1 cellular context compared by ENCODE assay signal in genomic region chrX:55717521-55718497, GRCh38.
TF ChIP-seq lines count a peak whose summit lies in the region.

RRAGB (plus strand) TSS chrX:55717749; CDS start chrX:55718328, 579 bp downstream.

TF ChIP-seq in GM12878, 131 proteins besides CTCF, POLR2A, EP300 and RAD21 (continued from another document and continues in another):
- TF ChIP-seq REST (IDR thresholded peaks at IDR 0.05; ENCODE audit: low read depth, low read length) (no peak), ZNF622 (IDR thresholded peaks at IDR 0.05) (no peak), SP1 (IDR thresholded peaks at IDR 0.05; ENCODE audit: low read depth, low read length) (peak; percentile 35), ASH2L (IDR thresholded peaks at IDR 0.05; ENCODE audit: borderline replicate concordance, low read depth) (no peak), CBX3 (IDR thresholded peaks at IDR 0.05; ENCODE audit: borderline replicate concordance, low read depth) (no peak), SMAD5 (IDR thresholded peaks at IDR 0.05; ENCODE audit: low read depth) (no peak), ELK1 (IDR thresholded peaks at IDR 0.05; ENCODE audit: low read depth, low read length) (no peak), ESRRA (IDR thresholded peaks at IDR 0.05; ENCODE audit: low read length) (no peak), CBFB (IDR thresholded peaks at IDR 0.05; ENCODE audit: low read depth) (0 out of 2 replicates have a peak, but pooled peaks have one; percentile 29), BMI1 (IDR thresholded peaks at IDR 0.05; ENCODE audit: borderline replicate concordance) (no peak), SMC3 (IDR thresholded peaks at IDR 0.05; ENCODE audit: borderline replicate concordance, low read length) (peak; percentile 29; the same call in 1 of the 2 replicates), WRNIP1 (IDR thresholded peaks at IDR 0.05; ENCODE audit: borderline replicate concordance, low read depth, low read length) (no peak), NBN (IDR thresholded peaks at IDR 0.05) (0 out of 2 replicates have a peak, but pooled peaks have one; percentile 58), TAF1 (IDR thresholded peaks at IDR 0.05; ENCODE audit: borderline replicate concordance, low read depth, low read length) (no peak), PKNOX1 (IDR thresholded peaks at IDR 0.05) (peak; percentile 90), E4F1 (IDR thresholded peaks at IDR 0.05; ENCODE audit: borderline replicate concordance, partially characterized antibody) (no peak), KAT2A (conservative IDR thresholded peaks at IDR 0.05; ENCODE audit: control insufficient read depth, low read depth, low read length) (no peak), MEF2B (IDR thresholded peaks at IDR 0.05; ENCODE audit: partially characterized antibody, poor library complexity, severe bottlenecking) (peak; percentile 72)
- TF ChIP-seq, protein P1, sequence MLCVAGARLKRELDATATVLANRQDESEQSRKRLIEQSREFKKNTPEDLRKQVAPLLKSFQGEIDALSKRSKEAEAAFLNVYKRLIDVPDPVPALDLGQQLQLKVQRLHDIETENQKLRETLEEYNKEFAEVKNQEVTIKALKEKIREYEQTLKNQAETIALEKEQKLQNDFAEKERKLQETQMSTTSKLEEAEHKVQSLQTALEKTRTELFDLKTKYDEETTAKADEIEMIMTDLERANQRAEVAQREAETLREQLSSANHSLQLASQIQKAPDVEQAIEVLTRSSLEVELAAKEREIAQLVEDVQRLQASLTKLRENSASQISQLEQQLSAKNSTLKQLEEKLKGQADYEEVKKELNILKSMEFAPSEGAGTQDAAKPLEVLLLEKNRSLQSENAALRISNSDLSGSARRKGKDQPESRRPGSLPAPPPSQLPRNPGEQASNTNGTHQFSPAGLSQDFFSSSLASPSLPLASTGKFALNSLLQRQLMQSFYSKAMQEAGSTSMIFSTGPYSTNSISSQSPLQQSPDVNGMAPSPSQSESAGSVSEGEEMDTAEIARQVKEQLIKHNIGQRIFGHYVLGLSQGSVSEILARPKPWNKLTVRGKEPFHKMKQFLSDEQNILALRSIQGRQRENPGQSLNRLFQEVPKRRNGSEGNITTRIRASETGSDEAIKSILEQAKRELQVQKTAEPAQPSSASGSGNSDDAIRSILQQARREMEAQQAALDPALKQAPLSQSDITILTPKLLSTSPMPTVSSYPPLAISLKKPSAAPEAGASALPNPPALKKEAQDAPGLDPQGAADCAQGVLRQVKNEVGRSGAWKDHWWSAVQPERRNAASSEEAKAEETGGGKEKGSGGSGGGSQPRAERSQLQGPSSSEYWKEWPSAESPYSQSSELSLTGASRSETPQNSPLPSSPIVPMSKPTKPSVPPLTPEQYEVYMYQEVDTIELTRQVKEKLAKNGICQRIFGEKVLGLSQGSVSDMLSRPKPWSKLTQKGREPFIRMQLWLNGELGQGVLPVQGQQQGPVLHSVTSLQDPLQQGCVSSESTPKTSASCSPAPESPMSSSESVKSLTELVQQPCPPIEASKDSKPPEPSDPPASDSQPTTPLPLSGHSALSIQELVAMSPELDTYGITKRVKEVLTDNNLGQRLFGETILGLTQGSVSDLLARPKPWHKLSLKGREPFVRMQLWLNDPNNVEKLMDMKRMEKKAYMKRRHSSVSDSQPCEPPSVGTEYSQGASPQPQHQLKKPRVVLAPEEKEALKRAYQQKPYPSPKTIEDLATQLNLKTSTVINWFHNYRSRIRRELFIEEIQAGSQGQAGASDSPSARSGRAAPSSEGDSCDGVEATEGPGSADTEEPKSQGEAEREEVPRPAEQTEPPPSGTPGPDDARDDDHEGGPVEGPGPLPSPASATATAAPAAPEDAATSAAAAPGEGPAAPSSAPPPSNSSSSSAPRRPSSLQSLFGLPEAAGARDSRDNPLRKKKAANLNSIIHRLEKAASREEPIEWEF (IDR thresholded peaks at IDR 0.05; ENCODE audit: insufficient replicate concordance, low read depth, low read length), result no peak
- TF ChIP-seq, protein P2, sequence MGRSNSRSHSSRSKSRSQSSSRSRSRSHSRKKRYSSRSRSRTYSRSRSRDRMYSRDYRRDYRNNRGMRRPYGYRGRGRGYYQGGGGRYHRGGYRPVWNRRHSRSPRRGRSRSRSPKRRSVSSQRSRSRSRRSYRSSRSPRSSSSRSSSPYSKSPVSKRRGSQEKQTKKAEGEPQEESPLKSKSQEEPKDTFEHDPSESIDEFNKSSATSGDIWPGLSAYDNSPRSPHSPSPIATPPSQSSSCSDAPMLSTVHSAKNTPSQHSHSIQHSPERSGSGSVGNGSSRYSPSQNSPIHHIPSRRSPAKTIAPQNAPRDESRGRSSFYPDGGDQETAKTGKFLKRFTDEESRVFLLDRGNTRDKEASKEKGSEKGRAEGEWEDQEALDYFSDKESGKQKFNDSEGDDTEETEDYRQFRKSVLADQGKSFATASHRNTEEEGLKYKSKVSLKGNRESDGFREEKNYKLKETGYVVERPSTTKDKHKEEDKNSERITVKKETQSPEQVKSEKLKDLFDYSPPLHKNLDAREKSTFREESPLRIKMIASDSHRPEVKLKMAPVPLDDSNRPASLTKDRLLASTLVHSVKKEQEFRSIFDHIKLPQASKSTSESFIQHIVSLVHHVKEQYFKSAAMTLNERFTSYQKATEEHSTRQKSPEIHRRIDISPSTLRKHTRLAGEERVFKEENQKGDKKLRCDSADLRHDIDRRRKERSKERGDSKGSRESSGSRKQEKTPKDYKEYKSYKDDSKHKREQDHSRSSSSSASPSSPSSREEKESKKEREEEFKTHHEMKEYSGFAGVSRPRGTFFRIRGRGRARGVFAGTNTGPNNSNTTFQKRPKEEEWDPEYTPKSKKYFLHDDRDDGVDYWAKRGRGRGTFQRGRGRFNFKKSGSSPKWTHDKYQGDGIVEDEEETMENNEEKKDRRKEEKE (IDR thresholded peaks at IDR 0.05), result no peak
- TF ChIP-seq, protein P3, sequence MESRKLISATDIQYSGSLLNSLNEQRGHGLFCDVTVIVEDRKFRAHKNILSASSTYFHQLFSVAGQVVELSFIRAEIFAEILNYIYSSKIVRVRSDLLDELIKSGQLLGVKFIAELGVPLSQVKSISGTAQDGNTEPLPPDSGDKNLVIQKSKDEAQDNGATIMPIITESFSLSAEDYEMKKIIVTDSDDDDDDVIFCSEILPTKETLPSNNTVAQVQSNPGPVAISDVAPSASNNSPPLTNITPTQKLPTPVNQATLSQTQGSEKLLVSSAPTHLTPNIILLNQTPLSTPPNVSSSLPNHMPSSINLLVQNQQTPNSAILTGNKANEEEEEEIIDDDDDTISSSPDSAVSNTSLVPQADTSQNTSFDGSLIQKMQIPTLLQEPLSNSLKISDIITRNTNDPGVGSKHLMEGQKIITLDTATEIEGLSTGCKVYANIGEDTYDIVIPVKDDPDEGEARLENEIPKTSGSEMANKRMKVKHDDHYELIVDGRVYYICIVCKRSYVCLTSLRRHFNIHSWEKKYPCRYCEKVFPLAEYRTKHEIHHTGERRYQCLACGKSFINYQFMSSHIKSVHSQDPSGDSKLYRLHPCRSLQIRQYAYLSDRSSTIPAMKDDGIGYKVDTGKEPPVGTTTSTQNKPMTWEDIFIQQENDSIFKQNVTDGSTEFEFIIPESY (IDR thresholded peaks at IDR 0.05), result no peak
- TF ChIP-seq, protein P4, sequence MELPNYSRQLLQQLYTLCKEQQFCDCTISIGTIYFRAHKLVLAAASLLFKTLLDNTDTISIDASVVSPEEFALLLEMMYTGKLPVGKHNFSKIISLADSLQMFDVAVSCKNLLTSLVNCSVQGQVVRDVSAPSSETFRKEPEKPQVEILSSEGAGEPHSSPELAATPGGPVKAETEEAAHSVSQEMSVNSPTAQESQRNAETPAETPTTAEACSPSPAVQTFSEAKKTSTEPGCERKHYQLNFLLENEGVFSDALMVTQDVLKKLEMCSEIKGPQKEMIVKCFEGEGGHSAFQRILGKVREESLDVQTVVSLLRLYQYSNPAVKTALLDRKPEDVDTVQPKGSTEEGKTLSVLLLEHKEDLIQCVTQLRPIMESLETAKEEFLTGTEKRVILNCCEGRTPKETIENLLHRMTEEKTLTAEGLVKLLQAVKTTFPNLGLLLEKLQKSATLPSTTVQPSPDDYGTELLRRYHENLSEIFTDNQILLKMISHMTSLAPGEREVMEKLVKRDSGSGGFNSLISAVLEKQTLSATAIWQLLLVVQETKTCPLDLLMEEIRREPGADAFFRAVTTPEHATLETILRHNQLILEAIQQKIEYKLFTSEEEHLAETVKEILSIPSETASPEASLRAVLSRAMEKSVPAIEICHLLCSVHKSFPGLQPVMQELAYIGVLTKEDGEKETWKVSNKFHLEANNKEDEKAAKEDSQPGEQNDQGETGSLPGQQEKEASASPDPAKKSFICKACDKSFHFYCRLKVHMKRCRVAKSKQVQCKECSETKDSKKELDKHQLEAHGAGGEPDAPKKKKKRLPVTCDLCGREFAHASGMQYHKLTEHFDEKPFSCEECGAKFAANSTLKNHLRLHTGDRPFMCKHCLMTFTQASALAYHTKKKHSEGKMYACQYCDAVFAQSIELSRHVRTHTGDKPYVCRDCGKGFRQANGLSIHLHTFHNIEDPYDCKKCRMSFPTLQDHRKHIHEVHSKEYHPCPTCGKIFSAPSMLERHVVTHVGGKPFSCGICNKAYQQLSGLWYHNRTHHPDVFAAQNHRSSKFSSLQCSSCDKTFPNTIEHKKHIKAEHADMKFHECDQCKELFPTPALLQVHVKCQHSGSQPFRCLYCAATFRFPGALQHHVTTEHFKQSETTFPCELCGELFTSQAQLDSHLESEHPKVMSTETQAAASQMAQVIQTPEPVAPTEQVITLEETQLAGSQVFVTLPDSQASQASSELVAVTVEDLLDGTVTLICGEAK (IDR thresholded peaks at IDR 0.05; ENCODE audit: borderline replicate concordance), result 0 out of 2 replicates have a peak, but pooled peaks have one; percentile 32
